In genomic region chr15:38636597-38636996, GRCh38 we compare ENCODE assay signal across 14 cellular contexts.
A peak's percentile ranks its signal among the peaks of the same experiment; 100 is the strongest.
DNase-seq lines count a peak whose midpoint lies in the region; ATAC-seq and TF ChIP-seq lines count a peak whose summit lies in the region.
"Had no signal": no experiment of that assay in that cellular context is flagged by ENCODE, and none has a peak within 500 bp of the region (broad histone marks: within the 10 kb centered on the region; RNA-seq: fewer than 3 reads in every experiment).

No MANE protein-coding gene starts in this region.

- H3K4me2 ChIP-seq in DND-41 (ENCODE audit: insufficient read depth, low read length) = no peak overlapping the region

- no peaks in the 10 kb centered on the region for H3K36me3 ChIP-seq in DND-41 (ENCODE audit: insufficient read depth, low read length)
- H3K36me3 ChIP-seq: HAP-1 had no signal

- H3K79me2 ChIP-seq in DND-41 (ENCODE audit: insufficient read depth, low read length) = no peaks in the 10 kb centered on the region

- H3K9me3 ChIP-seq in DND-41 (ENCODE audit: insufficient read depth, low read length, severe bottlenecking) = no peaks in the 10 kb centered on the region
- H3K9me3 ChIP-seq: Caco-2, HAP-1 had no signal

- peak; percentile 7 for DNase-seq in DMS53 (lab: John Stamatoyannopoulos, UW)
- no peak for DNase-seq in DMS53 treated with DMSO at 0.1 percent for 48 hours (lab: John Stamatoyannopoulos, UW; ENCODE audit: unreplicated experiment)
- DNase-seq in DND-41 = no peak
- DNase-seq in anterior cingulate cortex (lab: John Stamatoyannopoulos, UW) = peak in 39 of 58 donors; percentile 3 to 80 (median 36)
- DNase-seq in middle frontal gyrus (ENCODE audit: extremely low spot score, low spot score) = peak; percentile 69
- no peak for DNase-seq in DMS79 (lab: John Stamatoyannopoulos, UW)
- no peak for DNase-seq in NCI-H82 treated with DMSO at 0.1 percent for 48 hours (lab: John Stamatoyannopoulos, UW; ENCODE audit: unreplicated experiment)
- DNase-seq: Caco-2; CD8-positive, alpha-beta memory T cell; DMS79 treated with DMSO at 0.1 percent for 48 hours; GDM1 had no signal

- H3K4me3 ChIP-seq in DND-41 (ENCODE audit: low read depth in 1 of 2, low read length in 2 of 2) = no peak overlapping the region
- H3K4me3 ChIP-seq: HAP-1 had no signal

- H3K27me3 ChIP-seq in DND-41 (ENCODE audit: insufficient read depth, low read length, poor library complexity) = no peaks in the 10 kb centered on the region

- TF ChIP-seq CTCF in DND-41 (IDR thresholded peaks at IDR 0.05; ENCODE audit: borderline replicate concordance, extremely low read depth, low read length, poor library complexity, severe bottlenecking) = no peak

- no peak overlapping the region for H3K9ac ChIP-seq in DND-41 (ENCODE audit: low read depth, low read length)

- peak overlapping the region; percentile 53; the same call in 1 of the 2 replicates for H3K27ac ChIP-seq in DND-41 (ENCODE audit: low read length)
- H3K27ac ChIP-seq: 22Rv1 had no signal

- peaks cover 42% of the 10 kb centered on the region for H3K4me1 ChIP-seq in DND-41 (ENCODE audit: insufficient read depth, low read length)
- H3K4me1 ChIP-seq: Caco-2, HAP-1 had no signal

- no peaks in the 10 kb centered on the region for H4K20me1 ChIP-seq in DND-41 (ENCODE audit: insufficient read depth, low read length)

- ATAC-seq in DND-41 (ENCODE audit: insufficient read depth, low read depth) = no peak
- ATAC-seq in HG02678 (IDR thresholded peaks at IDR 0.05; ENCODE audit: unreplicated experiment) = no peak

- no peak overlapping the region for H2AFZ ChIP-seq in DND-41 (ENCODE audit: low read depth, low read length)

Comparison
In these comparisons a context has a peak if more than half of its experiments do, and no peak if none do; other contexts are left out.
1. DNase-seq: peak in DMS53 (single experiment), anterior cingulate cortex (39 of 58) and middle frontal gyrus (single experiment); none in DMS53 treated with DMSO at 0.1 percent for 48 hours (single experiment), DND-41 (single experiment), DMS79 (single experiment) and NCI-H82 treated with DMSO at 0.1 percent for 48 hours (single experiment).